Comparison of ENCODE assay signal across 1 cellular context in genomic region chr2:109648041-109648527, GRCh38.
TF ChIP-seq lines count a peak whose summit lies in the region.

No MANE protein-coding gene starts in this region.

TF ChIP-seq in GM23338, 12 proteins besides CTCF, POLR2A, EP300 and RAD21 (continued from another document):
- TF ChIP-seq ZNF462 (CRISPR knock-in tag; IDR thresholded peaks at IDR 0.05) (no peak), ZNF114 (CRISPR knock-in tag; IDR thresholded peaks at IDR 0.05) (no peak), ZNF331 (CRISPR knock-in tag; IDR thresholded peaks at IDR 0.05; ENCODE audit: low read depth) (no peak), EZH2phosphoT487 (IDR thresholded peaks at IDR 0.05; ENCODE audit: unreplicated experiment) (no peak), REST (IDR thresholded peaks at IDR 0.05; ENCODE audit: unreplicated experiment) (no peak), POLR2AphosphoS5 (IDR thresholded peaks at IDR 0.05; ENCODE audit: low read depth) (no peak), STAT1 (IDR thresholded peaks at IDR 0.05; ENCODE audit: unreplicated experiment) (no peak), NANOG (IDR thresholded peaks at IDR 0.05; ENCODE audit: borderline replicate concordance) (no peak)
